ENCODE assay signal across 10 cellular contexts in the genomic region with DNA sequence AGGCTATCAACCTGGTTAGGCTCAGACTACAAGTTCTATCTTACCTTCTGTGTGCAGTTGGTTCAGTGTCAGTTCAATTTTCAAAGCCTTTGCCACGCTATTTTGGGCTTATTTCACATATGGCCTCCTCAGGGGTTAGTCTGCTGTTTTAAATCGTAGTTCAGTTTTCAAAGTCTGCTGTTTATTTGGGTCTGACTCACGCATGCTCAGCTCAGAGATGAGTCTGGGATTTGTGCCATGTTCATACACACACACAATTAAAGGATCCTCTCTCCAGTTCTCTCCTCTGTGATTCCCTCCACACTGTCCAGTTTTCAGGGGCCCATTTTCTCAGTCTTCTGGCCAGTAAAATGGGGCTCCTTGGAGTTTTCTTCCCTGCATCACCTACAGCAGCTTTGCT. TPM values are rescaled to one million over a fixed set of nuclear protein-coding genes. Genes with fewer than 3 reads are reported as not detected.
DNase-seq lines count a peak whose midpoint lies in the region; ATAC-seq and TF ChIP-seq lines count a peak whose summit lies in the region.
"Had no signal": no experiment of that assay in that cellular context is flagged by ENCODE, and none has a peak within 500 bp of the region (broad histone marks: within the 10 kb centered on the region; RNA-seq: fewer than 3 reads in every experiment).

No MANE protein-coding gene starts in this region.

- TF ChIP-seq POLR2A in ovary (IDR thresholded peaks at IDR 0.05), result no peak

- peak; percentile 90 for DNase-seq in DMS 273 (lab: John Stamatoyannopoulos, UW; ENCODE audit: unreplicated experiment)
- peak; percentile 7 for DNase-seq in RWPE1 (ENCODE audit: low spot score)
- DNase-seq in fibroblast of the aortic adventitia (ENCODE audit: low read depth), result peak; percentile 88
- DNase-seq in ovary, result peak in 4 of 5 donors; percentile 28 to 38 (median 32)
- no peak for DNase-seq in DMS153 treated with DMSO at 0.1 percent for 48 hours (lab: John Stamatoyannopoulos, UW; ENCODE audit: unreplicated experiment)
- DNase-seq in DMS79 (lab: John Stamatoyannopoulos, UW), result no peak
- DNase-seq in T1000 (lab: John Stamatoyannopoulos, UW), result no peak
- DNase-seq: OCI-M1, stomach had no signal

- ATAC-seq in GM21360 (IDR thresholded peaks at IDR 0.05; ENCODE audit: unreplicated experiment), result no peak

- no peak for TF ChIP-seq CTCF in RWPE1 (conservative IDR thresholded peaks at IDR 0.05; ENCODE audit: low read depth)
- no peak for TF ChIP-seq CTCF in fibroblast of the aortic adventitia (IDR thresholded peaks at IDR 0.05; ENCODE audit: insufficient read depth, low read length)
- no peak for TF ChIP-seq CTCF in ovary (IDR thresholded peaks at IDR 0.05)

- no peaks in the 10 kb centered on the region for H3K36me3 ChIP-seq in ovary
- H3K36me3 ChIP-seq: stomach had no signal

- H3K27me3 ChIP-seq in ovary, result no peaks in the 10 kb centered on the region
- H3K27me3 ChIP-seq: stomach had no signal

- WGBS in ovary, 3 donors, result 4 to 8% (median 5%) methylated on average over 3 of the region's 3 CpGs

- CTCF ChIA-PET in RWPE1 (lab: Yijun Ruan, JAX), result no interaction called here

- TF ChIP-seq EP300 in ovary (IDR thresholded peaks at IDR 0.05), result no peak

- H3K9me3 ChIP-seq in ovary, result no peaks in the 10 kb centered on the region
- H3K9me3 ChIP-seq: stomach had no signal

- no peak overlapping the region for H3K27ac ChIP-seq in RWPE1
- H3K27ac ChIP-seq in ovary, result no peak overlapping the region

- intact Hi-C loops in ovary (cut with DNase I), result no loop called here

- POLR2A ChIA-PET in RWPE1 (lab: Yijun Ruan, JAX; ENCODE audit: low non-redundant PET), result no interaction called here

- H3K4me3 ChIP-seq in fibroblast of the aortic adventitia (ENCODE audit: low read depth, low read length) (no peak overlapping the region), ovary (no peak overlapping the region)
- H3K4me3 ChIP-seq: stomach had no signal

- H3K4me1 ChIP-seq in ovary (ENCODE audit: insufficient read depth), result peaks cover 2% of the 10 kb centered on the region

RNA-seq across cellular contexts. Expression of gene ZFX, which starts 32.2 kb away (rescaled TPM):
- total RNA-seq in fibroblast of the aortic adventitia (ENCODE audit: low replicate concordance), result 41.5 and 69.3 TPM in 2 replicates
- 10 to 100 TPM; 34.5 to 87.8 (median 82.5) TPM for total RNA-seq in ovary
- polyA plus RNA-seq in ovary, result 10 to 100 TPM; 16.1 to 20.5 TPM

Comparison
In these comparisons a context has a peak if more than half of its experiments do, and no peak if none do; other contexts are left out.
1. DNase-seq: peak in DMS 273 (single experiment), RWPE1 (single experiment), fibroblast of the aortic adventitia (single experiment) and ovary (4 of 5); none in DMS153 treated with DMSO at 0.1 percent for 48 hours (single experiment), DMS79 (single experiment) and T1000 (single experiment).